7 cellular contexts compared by ENCODE assay signal in the genomic region with DNA sequence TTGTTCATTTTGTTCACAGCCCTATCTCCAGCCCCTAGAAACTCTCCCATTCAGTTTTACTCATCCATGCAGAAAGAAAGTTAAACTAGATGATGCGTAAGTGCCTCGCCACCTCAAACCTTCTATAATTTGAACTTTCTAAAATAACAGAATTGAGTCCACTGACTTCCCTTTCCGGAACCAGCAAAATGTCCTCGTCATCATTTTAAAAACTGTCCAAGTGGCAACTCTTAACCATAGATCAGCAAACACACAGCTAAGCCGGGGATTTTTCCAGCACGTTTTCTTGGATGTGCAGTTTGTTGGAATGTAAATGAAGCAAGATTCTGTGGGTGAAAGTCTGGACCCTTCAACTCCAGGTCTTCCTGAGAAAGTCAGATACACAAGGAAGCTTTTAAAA.
"Had no signal": no experiment of that assay in that cellular context is flagged by ENCODE, and none has a peak within 500 bp of the region (broad histone marks: within the 10 kb centered on the region; RNA-seq: fewer than 3 reads in every experiment).

No MANE protein-coding gene starts in this region.

- H3K27ac Mint-ChIP-seq: GM23338, H9 had no signal

- H2AFZ ChIP-seq: GM23338 had no signal

- H3K27ac ChIP-seq: KMS-11 had no signal

- H3K4me2 ChIP-seq: GM23338, KMS-11 had no signal

- H3K4me3 ChIP-seq: GM23338 had no signal

- DNase-seq: H9, HCEC 1CT, KBM-7 had no signal

- ATAC-seq: GM23338 had no signal

- H3K9ac ChIP-seq: KMS-11 had no signal

- H3K9me3 Mint-ChIP-seq: GM23338, H9 had no signal

- H3K4me3 Mint-ChIP-seq: GM23338, H9 had no signal

- FAIRE-seq: H1, H54 had no signal
